In the genomic region with DNA sequence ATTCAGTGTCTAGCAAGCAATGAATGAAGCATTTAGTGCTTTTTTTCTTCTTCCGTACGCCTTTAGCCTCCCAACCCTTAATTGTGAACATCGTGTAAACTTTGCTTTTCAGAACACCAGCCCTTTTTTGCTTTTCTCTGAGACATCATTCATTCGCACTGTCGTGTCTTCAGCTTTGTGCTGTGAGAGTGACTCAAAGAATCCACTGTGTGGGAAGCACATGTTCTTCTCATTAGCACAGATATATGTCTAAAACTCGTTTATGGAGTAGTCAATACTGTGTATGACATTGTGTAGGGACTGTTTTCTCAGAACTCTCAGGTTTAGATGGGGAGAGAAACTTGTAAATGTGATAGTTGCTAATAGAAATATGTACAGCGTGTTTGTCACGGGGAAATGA, we compare ENCODE assay signal across 15 cellular contexts.
DNase-seq lines count a peak whose midpoint lies in the region; ATAC-seq, FAIRE-seq and TF ChIP-seq lines count a peak whose summit lies in the region.
"Had no signal": no experiment of that assay in that cellular context is flagged by ENCODE, and none has a peak within 500 bp of the region (broad histone marks: within the 10 kb centered on the region; RNA-seq: fewer than 3 reads in every experiment).

No MANE protein-coding gene starts in this region.

- no peaks in the 10 kb centered on the region for H3K27me3 ChIP-seq in astrocyte (ENCODE audit: insufficient read depth, low read length)
- H3K27me3 ChIP-seq in mesenchymal stem cell (ENCODE audit: control insufficient read depth in 1 of 2, insufficient read depth in 1 of 2, low read length in 2 of 2), result no peaks in the 10 kb centered on the region
- no peaks in the 10 kb centered on the region for H3K27me3 ChIP-seq in heart right ventricle
- H3K27me3 ChIP-seq: BLaER1 had no signal

- H4K91ac ChIP-seq in mesenchymal stem cell (ENCODE audit: low read length), result no peak overlapping the region

- no peaks in the 10 kb centered on the region for H3K79me2 ChIP-seq in astrocyte (ENCODE audit: insufficient read depth, low read length)

- no peaks in the 10 kb centered on the region for H4K20me1 ChIP-seq in astrocyte (ENCODE audit: insufficient read depth, low read length)
- H4K20me1 ChIP-seq: BLaER1 had no signal

- H3K4me2 ChIP-seq in astrocyte (ENCODE audit: low read length) (no peak overlapping the region), mesenchymal stem cell (ENCODE audit: low read length, poor library complexity, severe bottlenecking) (no peak overlapping the region)
- H3K4me2 ChIP-seq: BLaER1 had no signal

- H2AK5ac ChIP-seq in mesenchymal stem cell (ENCODE audit: low read length, severe bottlenecking), result no peak overlapping the region

- H3K4me3 ChIP-seq in astrocyte (ENCODE audit: insufficient read depth, low read depth, low read length) (no peak overlapping the region), mesenchymal stem cell (ENCODE audit: insufficient read depth in 1 of 2, low read depth in 1 of 2, low read length in 2 of 2) (no peak overlapping the region), heart right ventricle (no peak overlapping the region)
- H3K4me3 ChIP-seq: BLaER1 had no signal

- H3K27ac ChIP-seq in astrocyte (ENCODE audit: low read depth, low read length), result no peak overlapping the region
- no peak overlapping the region for H3K27ac ChIP-seq in mesenchymal stem cell (ENCODE audit: low read length, poor library complexity, severe bottlenecking)
- H3K27ac ChIP-seq in heart right ventricle, result no peak overlapping the region
- H3K27ac ChIP-seq: BLaER1 had no signal

- no peak for ATAC-seq in heart right ventricle

- peaks cover 19% of the 10 kb centered on the region for H3K4me1 Mint-ChIP-seq in astrocyte (ENCODE audit: low read depth, unreplicated experiment)

- H3K9me3 ChIP-seq in astrocyte (ENCODE audit: insufficient read depth, low read depth, low read length) (no peaks in the 10 kb centered on the region), mesenchymal stem cell (ENCODE audit: control insufficient read depth, low read length) (no peaks in the 10 kb centered on the region), heart right ventricle (no peaks in the 10 kb centered on the region)
- H3K9me3 ChIP-seq: BLaER1 had no signal

- H3K4me3 Mint-ChIP-seq in astrocyte (ENCODE audit: unreplicated experiment), result no peak overlapping the region
- H3K4me3 Mint-ChIP-seq: CD8-positive, alpha-beta memory T cell; H9 had no signal

- H2BK120ac ChIP-seq in mesenchymal stem cell (ENCODE audit: low read depth, low read length), result no peak overlapping the region

- no peak overlapping the region for H3K4ac ChIP-seq in mesenchymal stem cell (ENCODE audit: low read depth in 1 of 2, low read length in 2 of 2)

- no peak for TF ChIP-seq CTCF in astrocyte (IDR thresholded peaks at IDR 0.05; ENCODE audit: insufficient read depth, low read depth, low read length)
- TF ChIP-seq CTCF in heart right ventricle (IDR thresholded peaks at IDR 0.05), result no peak

- H3K36me3 Mint-ChIP-seq in astrocyte (ENCODE audit: low read depth, unreplicated experiment), result no peaks in the 10 kb centered on the region

- no peak overlapping the region for H3K14ac ChIP-seq in mesenchymal stem cell (ENCODE audit: low read length in 2 of 2)

- H4K8ac ChIP-seq in mesenchymal stem cell (ENCODE audit: low read length), result no peak overlapping the region

- intact Hi-C loops in heart right ventricle (cut with DNase I), result no loop called here

- H2AFZ ChIP-seq in astrocyte (ENCODE audit: low read depth, low read length), result no peak overlapping the region
- H2AFZ ChIP-seq in mesenchymal stem cell (ENCODE audit: low read depth, low read length), result no peak overlapping the region

- peaks cover 1% of the 10 kb centered on the region for H3K79me1 ChIP-seq in mesenchymal stem cell (replicated peaks; ENCODE audit: low read length, poor library complexity, severe bottlenecking)

- no peak overlapping the region for H3K27ac Mint-ChIP-seq in astrocyte (ENCODE audit: unreplicated experiment)

- H2BK15ac ChIP-seq in mesenchymal stem cell (ENCODE audit: low read depth, poor library complexity, severe bottlenecking), result no peak overlapping the region

- DNase-seq in AG08395 (ENCODE audit: low spot score), result peak; percentile 59
- peak; percentile 16 for DNase-seq in GM03348 (ENCODE audit: low spot score)
- peak; percentile 35 for DNase-seq in astrocyte (ENCODE audit: low read depth)
- DNase-seq in mesenchymal stem cell, result no peak
- no peak for DNase-seq in heart right ventricle
- no peak for DNase-seq in GM19239 (ENCODE audit: insufficient read length, low spot score)
- no peak for DNase-seq in frontal cortex (ENCODE audit: low spot score in 2 of 2)
- DNase-seq in KG1 (lab: John Stamatoyannopoulos, UW), result no peak
- DNase-seq: CD8-positive, alpha-beta memory T cell; H9; NCI-H1417 treated with DMSO at 0.1 percent for 48 hours; NCI-H2029; NCI-H510A treated with DMSO at 0.1 percent for 48 hours; SIG-M5 had no signal

- no peak overlapping the region for H2BK12ac ChIP-seq in mesenchymal stem cell (ENCODE audit: low read length in 2 of 2)

- FAIRE-seq in astrocyte (lab: Jason Lieb, UNC) (no peak), GM19239 (lab: Jason Lieb, UNC) (no peak), frontal cortex (lab: Jason Lieb, UNC) (no peak)

- H3K9ac ChIP-seq in astrocyte (ENCODE audit: low read length), result no peak overlapping the region
- H3K9ac ChIP-seq in mesenchymal stem cell (ENCODE audit: low read length), result peak overlapping the region; percentile 45
- H3K9ac ChIP-seq: BLaER1 had no signal

- H3K9me3 Mint-ChIP-seq in astrocyte (ENCODE audit: unreplicated experiment), result no peaks in the 10 kb centered on the region
- H3K9me3 Mint-ChIP-seq: CD8-positive, alpha-beta memory T cell had no signal

- 96% methylated on average over 8 of the region's 8 CpGs for WGBS in mesenchymal stem cell
- 89 to 90% methylated on average over 8 of the region's 8 CpGs for WGBS in heart right ventricle, 2 donors

- H3K18ac ChIP-seq in mesenchymal stem cell (ENCODE audit: low read depth in 1 of 2, low read length in 2 of 2), result no peak overlapping the region

- H3K4me1 ChIP-seq in astrocyte (ENCODE audit: insufficient read depth, low read length), result peaks cover 4% of the 10 kb centered on the region
- H3K4me1 ChIP-seq in mesenchymal stem cell (ENCODE audit: control insufficient read depth, insufficient read depth, low read depth, low read length), result no peaks in the 10 kb centered on the region
- H3K4me1 ChIP-seq in heart right ventricle, result no peaks in the 10 kb centered on the region
- H3K4me1 ChIP-seq: BLaER1 had no signal

- H3K36me3 ChIP-seq in astrocyte (ENCODE audit: insufficient read depth, low read length) (no peaks in the 10 kb centered on the region), mesenchymal stem cell (ENCODE audit: control insufficient read depth in 1 of 2, insufficient read depth in 2 of 2, low read depth in 1 of 2, low read length in 2 of 2) (peaks cover 0 to 3% of the 10 kb centered on the region in 2 experiments), heart right ventricle (peaks cover 0 to 5% (median 0%) of the 10 kb centered on the region in 9 donors)

- no peak overlapping the region for H3K23ac ChIP-seq in mesenchymal stem cell (ENCODE audit: low read length in 2 of 2)

- H3K27me3 Mint-ChIP-seq in astrocyte (ENCODE audit: low read depth, unreplicated experiment), result no peaks in the 10 kb centered on the region
- H3K27me3 Mint-ChIP-seq: CD8-positive, alpha-beta memory T cell had no signal

- no peak overlapping the region for H2BK5ac ChIP-seq in mesenchymal stem cell (ENCODE audit: low read depth, low read length, poor library complexity, severe bottlenecking)

Comparison
In these comparisons a context has a peak if more than half of its experiments do, and no peak if none do; other contexts are left out.
1. DNase-seq: peak in AG08395 (single experiment), GM03348 (single experiment) and astrocyte (single experiment); none in mesenchymal stem cell (single experiment), heart right ventricle (0 of 2), GM19239 (single experiment), frontal cortex (0 of 2) and KG1 (single experiment).